1 cellular context compared by ENCODE assay signal in genomic region chr4:1328267-1329155, GRCh38.
A peak's percentile ranks its signal among the peaks of the same experiment; 100 is the strongest.
TF ChIP-seq lines count a peak whose summit lies in the region.

No MANE protein-coding gene starts in this region.

TF ChIP-seq in HepG2, 621 proteins besides CTCF, POLR2A, EP300 and RAD21:
- TF ChIP-seq HES4 (CRISPR knock-in tag; IDR thresholded peaks at IDR 0.05; ENCODE audit: borderline replicate concordance) (no peak), ZNF17 (CRISPR knock-in tag; IDR thresholded peaks at IDR 0.05) (no peak), ZNF563 (CRISPR knock-in tag; IDR thresholded peaks at IDR 0.05) (no peak), SIN3B (IDR thresholded peaks at IDR 0.05; ENCODE audit: low read length) (no peak), ZBTB26 (CRISPR knock-in tag; IDR thresholded peaks at IDR 0.05; ENCODE audit: borderline replicate concordance) (no peak), SP4 (CRISPR knock-in tag; IDR thresholded peaks at IDR 0.05) (no peak), ZNF605 (CRISPR knock-in tag; IDR thresholded peaks at IDR 0.05) (no peak), MTF2 (CRISPR knock-in tag; IDR thresholded peaks at IDR 0.05; ENCODE audit: borderline replicate concordance) (no peak), KMT2A (CRISPR knock-in tag; IDR thresholded peaks at IDR 0.05) (no peak), PHF5A (CRISPR knock-in tag; IDR thresholded peaks at IDR 0.05; ENCODE audit: low read depth, unreplicated experiment) (no peak), ZNF382 (CRISPR knock-in tag; IDR thresholded peaks at IDR 0.05; ENCODE audit: borderline replicate concordance) (no peak), HNRNPL (IDR thresholded peaks at IDR 0.05; ENCODE audit: low read depth, low read length) (0 out of 2 replicates have a peak, but pooled peaks have one; percentile 37), AGO2 (optimal IDR thresholded peaks at IDR 0.05; ENCODE audit: low read depth, low read length) (peak; percentile 36)
